ENCODE assay signal across 14 cellular contexts in genomic region chr4:8337083-8337482, GRCh38.
DNase-seq lines count a peak whose midpoint lies in the region; ATAC-seq, FAIRE-seq and TF ChIP-seq lines count a peak whose summit lies in the region.
"Had no signal": no experiment of that assay in that cellular context is flagged by ENCODE, and none has a peak within 500 bp of the region (broad histone marks: within the 10 kb centered on the region; RNA-seq: fewer than 3 reads in every experiment).

No MANE protein-coding gene starts in this region.

- no peaks in the 10 kb centered on the region for H3K27me3 ChIP-seq in PC-3 (ENCODE audit: low read length)
- H3K27me3 ChIP-seq in K562 (ENCODE audit: control insufficient read depth in 2 of 2, insufficient read depth in 2 of 2, low read length in 2 of 2) = peaks cover 0 to 3% of the 10 kb centered on the region in 2 experiments; a peak in 1 of 5 replicates
- no peaks in the 10 kb centered on the region for H3K27me3 ChIP-seq in keratinocyte (ENCODE audit: control insufficient read depth, extremely low read depth, insufficient read depth, low read length)

- H3K4me1 ChIP-seq in A549 = no peaks in the 10 kb centered on the region
- H3K4me1 ChIP-seq in PC-3 (ENCODE audit: insufficient read depth, low read length) = peaks cover 5% of the 10 kb centered on the region
- H3K4me1 ChIP-seq in K562 (replicated peaks in 1 of 2; ENCODE audit: control insufficient read depth in 2 of 2, insufficient read depth in 2 of 2, low read length in 2 of 2) = peaks cover 4 to 6% of the 10 kb centered on the region in 2 experiments; a peak in 4 of 5 replicates
- peaks cover 23% of the 10 kb centered on the region for H3K4me1 ChIP-seq in keratinocyte (ENCODE audit: control insufficient read depth, extremely low read depth, insufficient read depth, low read length)
- H3K4me1 ChIP-seq: HAP-1 had no signal

- TF ChIP-seq CTCF in A549 (IDR thresholded peaks at IDR 0.05) (no peak), PC-3 (conservative IDR thresholded peaks at IDR 0.05; ENCODE audit: low read depth, low read length) (no peak), K562 (IDR thresholded peaks at IDR 0.05 in 2 of 3, conservative IDR thresholded peaks at IDR 0.05 in 1 of 3; ENCODE audit: insufficient read depth in 2 of 3, low read depth in 1 of 3, low read length in 3 of 3) (no peak), keratinocyte (optimal IDR thresholded peaks at IDR 0.05 in 1 of 3, IDR thresholded peaks at IDR 0.05 in 1 of 3, conservative IDR thresholded peaks at IDR 0.05 in 1 of 3; ENCODE audit: extremely low read depth in 1 of 3, insufficient read depth in 2 of 3, low read length in 3 of 3) (no peak)

- POLR2A ChIA-PET in A549 (lab: Yijun Ruan, JAX) = no interaction called here
- POLR2A ChIA-PET in PC-3 (lab: Charles Lee; ENCODE audit: unreplicated experiment) = no interaction called here
- POLR2A ChIA-PET in K562 (lab: Yijun Ruan, JAX) = no interaction called here

- dilution Hi-C loops in keratinocyte (cut with MboI; ENCODE audit: extremely low pct_ligation_motif_present, low sequenced_read_pairs) = no loop called here

- H3K4me2 ChIP-seq in A549 (no peak overlapping the region), PC-3 (ENCODE audit: low read length) (peak overlapping the region; percentile 37; the same call in 1 of the 2 replicates), K562 (ENCODE audit: insufficient read depth, low read length) (peak overlapping the region; percentile 57), keratinocyte (ENCODE audit: control insufficient read depth, extremely low read depth, insufficient read depth, low read depth, low read length) (peak overlapping the region; percentile 89)

- no TSS peak for BruUV-seq in PC-3 (replicated peaks; lab: Mats Ljungman, UMichigan)
- BruUV-seq in K562 (replicated peaks; lab: Mats Ljungman, UMichigan) = no TSS peak

- in situ Hi-C loops in K562 (cut with MboI) = no loop called here

- H3K36me3 ChIP-seq in PC-3 (ENCODE audit: low read depth, low read length) = no peaks in the 10 kb centered on the region
- no peaks in the 10 kb centered on the region for H3K36me3 ChIP-seq in K562 (ENCODE audit: control insufficient read depth, insufficient read depth, low read length)
- H3K36me3 ChIP-seq in keratinocyte (ENCODE audit: control insufficient read depth in 2 of 2, extremely low read depth in 1 of 2, insufficient read depth in 2 of 2, low read length in 2 of 2) = no peaks in the 10 kb centered on the region
- H3K36me3 ChIP-seq: BLaER1 treated with 17β-estradiol and CSF1 and Interleukin-3, amounts not matched to agents 10 nM and 100 nM; HAP-1 had no signal

- 80% methylated on average over 2 of the region's 2 CpGs for WGBS in A549 (ENCODE audit: missing lambda C conversion rate)
- 29% methylated on average over 2 of the region's 2 CpGs for WGBS in K562 (ENCODE audit: insufficient coverage, low coverage, missing lambda C conversion rate)

- TF ChIP-seq POLR2A in A549 (IDR thresholded peaks at IDR 0.05; ENCODE audit: low read length) = no peak
- no peak for TF ChIP-seq POLR2A in K562 (conservative IDR thresholded peaks at IDR 0.05)

- H2AFZ ChIP-seq in PC-3 (ENCODE audit: low read length) (no peak overlapping the region), K562 (ENCODE audit: low read depth, low read length) (no peak overlapping the region), keratinocyte (ENCODE audit: control insufficient read depth, low read length) (peak overlapping the region; percentile 39)
- H2AFZ ChIP-seq: GM23248 had no signal

- no peak for TF ChIP-seq EP300 in A549 (IDR thresholded peaks at IDR 0.05)
- TF ChIP-seq EP300 in K562 (IDR thresholded peaks at IDR 0.05; ENCODE audit: low read length) = no peak

- CTCF ChIA-PET in A549 (lab: Yijun Ruan, JAX) = no interaction called here
- CTCF ChIA-PET in PC-3 (lab: Charles Lee) = no interaction called here
- CTCF ChIA-PET in K562 (lab: Yijun Ruan, JAX; ENCODE audit: low intra/inter-chr PET ratio) = no interaction called here

- no peak for TF ChIP-seq RAD21 in A549 (conservative IDR thresholded peaks at IDR 0.05 in 1 of 2, IDR thresholded peaks at IDR 0.05 in 1 of 2)
- TF ChIP-seq RAD21 in K562 (CRISPR knock-in tag; conservative IDR thresholded peaks at IDR 0.05 in 1 of 2, IDR thresholded peaks at IDR 0.05 in 1 of 2) = no peak

- H4K20me1 ChIP-seq in PC-3 (ENCODE audit: low read length) (no peaks in the 10 kb centered on the region), K562 (replicated peaks; ENCODE audit: control insufficient read depth, insufficient read depth, low read length) (no peaks in the 10 kb centered on the region), keratinocyte (ENCODE audit: control insufficient read depth, extremely low read depth, insufficient read depth, low read length) (no peaks in the 10 kb centered on the region)
- H4K20me1 ChIP-seq: BLaER1 treated with 17β-estradiol and CSF1 and Interleukin-3, amounts not matched to agents 10 nM and 100 nM had no signal

- no peaks in the 10 kb centered on the region for H3K9me1 ChIP-seq in K562 (ENCODE audit: control insufficient read depth, insufficient read depth, low read length)
- H3K9me1 ChIP-seq in keratinocyte (ENCODE audit: control insufficient read depth, extremely low read depth, insufficient read depth, low read length) = no peaks in the 10 kb centered on the region

- no peak overlapping the region for H3K9ac ChIP-seq in PC-3 (ENCODE audit: low read length)
- H3K9ac ChIP-seq in K562 (ENCODE audit: insufficient read depth in 1 of 2, low read depth in 2 of 2, low read length in 2 of 2) = peak overlapping the region in 1 of 2 experiments; percentile 37; a peak in 1 of 4 replicates
- H3K9ac ChIP-seq in keratinocyte (ENCODE audit: control insufficient read depth, extremely low read depth, insufficient read depth, low read length) = peak overlapping the region; percentile 43
- H3K9ac ChIP-seq: BLaER1 treated with 17β-estradiol and CSF1 and Interleukin-3, amounts not matched to agents 10 nM and 100 nM; GM23248 had no signal

- DNase-seq in A549 (ENCODE audit: low read depth in 1 of 2, low spot score in 1 of 2) = no peak
- no peak for DNase-seq in PC-3
- no peak for DNase-seq in K562 (ENCODE audit: extremely low read depth in 1 of 4, low spot score in 3 of 4)
- DNase-seq in keratinocyte (ENCODE audit: low read depth, low spot score) = no peak
- DNase-seq in frontal cortex (ENCODE audit: low spot score in 2 of 2) = no peak
- DNase-seq in putamen (ENCODE audit: low spot score) = no peak
- DNase-seq: Calu3; CD8-positive, alpha-beta T cell; DMS79 treated with DMSO at 0.1 percent for 48 hours; GF-D8 had no signal

- H3K9me2 ChIP-seq in PC-3 (replicated peaks; ENCODE audit: low read length) = no peaks in the 10 kb centered on the region

- intact Hi-C loops in PC-3 (cut with micrococcal nuclease) = no loop called here
- intact Hi-C loops in K562 (cut with micrococcal nuclease) = no loop called here

- FAIRE-seq in A549 (lab: Jason Lieb, UNC) (no peak), K562 (lab: Jason Lieb, UNC) (no peak), keratinocyte (lab: Jason Lieb, UNC) (no peak), frontal cortex (lab: Jason Lieb, UNC) (no peak)

- H3K27ac ChIP-seq in A549 = no peak overlapping the region
- H3K27ac ChIP-seq in PC-3 (ENCODE audit: low read length) = no peak overlapping the region
- H3K27ac ChIP-seq in K562 (ENCODE audit: extremely low read depth, low read depth, low read length) = peak overlapping the region; percentile 76; the same call in 2 of the 3 replicates
- peak overlapping the region; percentile 78 for H3K27ac ChIP-seq in keratinocyte (ENCODE audit: control insufficient read depth, insufficient read depth, low read length)
- H3K27ac ChIP-seq: BLaER1 treated with 17β-estradiol and CSF1 and Interleukin-3, amounts not matched to agents 10 nM and 100 nM; GM23248 had no signal

- H3K4me3 ChIP-seq in A549 (no peak overlapping the region), PC-3 (ENCODE audit: low read length) (no peak overlapping the region), K562 (no peak overlapping the region), keratinocyte (ENCODE audit: control insufficient read depth in 2 of 3, extremely low read depth in 1 of 3, insufficient read depth in 2 of 3, low read depth in 1 of 3, low read length in 3 of 3) (peak overlapping the region in 2 of 3 experiments; percentile 53 to 58)
- H3K4me3 ChIP-seq: BLaER1 treated with 17β-estradiol and CSF1 and Interleukin-3, amounts not matched to agents 10 nM and 100 nM; GM23248; HAP-1 had no signal

- H3K9me3 ChIP-seq in A549 = no peaks in the 10 kb centered on the region; the same call in 2 of the 3 replicates
- no peaks in the 10 kb centered on the region for H3K9me3 ChIP-seq in PC-3 (ENCODE audit: low read length)
- H3K9me3 ChIP-seq in K562 (replicated peaks; ENCODE audit: control insufficient read depth, insufficient read depth, low read depth, low read length) = peaks cover 14% of the 10 kb centered on the region
- H3K9me3 ChIP-seq in keratinocyte (ENCODE audit: control insufficient read depth, low read depth, low read length) = no peaks in the 10 kb centered on the region
- H3K9me3 ChIP-seq: HAP-1 had no signal

- no peaks in the 10 kb centered on the region for H3K79me2 ChIP-seq in PC-3 (ENCODE audit: low read length)
- H3K79me2 ChIP-seq in K562 (ENCODE audit: control insufficient read depth, insufficient read depth, low read length) = no peaks in the 10 kb centered on the region
- no peaks in the 10 kb centered on the region for H3K79me2 ChIP-seq in keratinocyte (ENCODE audit: control insufficient read depth, insufficient read depth, low read length)

- no peak for ATAC-seq in A549
- ATAC-seq in PC-3 = no peak
- ATAC-seq in K562 = no peak
- no peak for ATAC-seq in HG03045 (IDR thresholded peaks at IDR 0.05; ENCODE audit: unreplicated experiment)
- ATAC-seq: CD8-positive, alpha-beta T cell had no signal

- H3F3A ChIP-seq in PC-3 (ENCODE audit: low read length, unreplicated experiment) = no peaks in the 10 kb centered on the region

TF ChIP-seq in A549, 52 proteins besides CTCF, POLR2A, EP300 and RAD21:
- TF ChIP-seq RARB (CRISPR knock-in tag; IDR thresholded peaks at IDR 0.05) = no peak
- TF ChIP-seq MAFK (IDR thresholded peaks at IDR 0.05; ENCODE audit: partially characterized antibody) = peak; percentile 32

TF ChIP-seq in K562, 482 proteins besides CTCF, POLR2A, EP300 and RAD21 (continues in another document):
- TF ChIP-seq ZNF354B (CRISPR knock-in tag; IDR thresholded peaks at IDR 0.05) (no peak), ZNF316 (IDR thresholded peaks at IDR 0.05) (peak; percentile 59), MITF (IDR thresholded peaks at IDR 0.05) (no peak)

Comparison
In these comparisons a context has a peak if more than half of its experiments do, and no peak if none do; other contexts are left out.
1. H3K27ac ChIP-seq: peak in K562 (single experiment) and keratinocyte (single experiment); none in A549 (0 of 2) and PC-3 (single experiment).
2. H3K4me3 ChIP-seq: peak in keratinocyte (2 of 3); none in A549 (single experiment), PC-3 (single experiment) and K562 (single experiment).
3. Of the 35 proteins assayed by ChIP-seq in both K562 and A549: peak only in K562: none; only in A549: MAFK; in both: none; in neither: 34.